In genomic region chr21:39385299-39386145, GRCh38 we compare ENCODE assay signal across 8 cellular contexts. TPM values are rescaled to one million over a fixed set of nuclear protein-coding genes. Genes with fewer than 3 reads are reported as not detected.
DNase-seq lines count a peak whose midpoint lies in the region; FAIRE-seq and TF ChIP-seq lines count a peak whose summit lies in the region.

No MANE protein-coding gene starts in this region.

- H3K4me1 Mint-ChIP-seq in activated T-helper 1 cell treated with anti-CD3 and anti-CD28 coated beads, Interleukin-12 subunit alpha, Interleukin-12 subunit beta, Interleukin-2, Interleukin-4 antibody, amounts not matched to agents 30 ng/mL and 10 ng/mL and 1 ng/mL, durations not matched to agents 14 hours and 24 hours and 36 hours (ENCODE audit: low read depth): peaks cover 36% of the 10 kb centered on the region

- H3K27ac Mint-ChIP-seq in activated T-helper 1 cell treated with anti-CD3 and anti-CD28 coated beads, Interleukin-12 subunit alpha, Interleukin-12 subunit beta, Interleukin-2, Interleukin-4 antibody, amounts not matched to agents 30 ng/mL and 10 ng/mL and 1 ng/mL, durations not matched to agents 14 hours and 24 hours and 36 hours: peak overlapping the region; percentile 44

- peak; percentile 55 for DNase-seq in GM19239 (ENCODE audit: insufficient read length, low spot score)
- peak; percentile 13 for DNase-seq in NCI-H82 treated with DMSO at 0.1 percent for 48 hours (lab: John Stamatoyannopoulos, UW; ENCODE audit: unreplicated experiment)
- DNase-seq in activated T-helper 1 cell treated with anti-CD3 and anti-CD28 coated beads, Interleukin-12 subunit alpha, Interleukin-12 subunit beta, Interleukin-2, Interleukin-4 antibody, amounts not matched to agents 30 ng/mL and 10 ng/mL and 1 ng/mL, durations not matched to agents 14 hours and 24 hours and 36 hours (ENCODE audit: low spot score): peak; percentile 70
- DNase-seq in fibroblast of mammary gland (ENCODE audit: low read depth): peak; percentile 72
- DNase-seq in non-pigmented ciliary epithelial cell (ENCODE audit: low read depth): peak; percentile 35
- peak; percentile 86 for DNase-seq in superior temporal gyrus (ENCODE audit: extremely low spot score)
- no peak for DNase-seq in T-helper 9 cell
- no peak for DNase-seq in NCI-H1417 treated with DMSO at 0.1 percent for 48 hours (lab: John Stamatoyannopoulos, UW)

- H3K4me3 ChIP-seq in fibroblast of mammary gland (ENCODE audit: control insufficient read depth, low read depth, low read length): peak overlapping the region; percentile 37

- no peak for FAIRE-seq in GM19239 (lab: Jason Lieb, UNC)

- TF ChIP-seq CTCF in fibroblast of mammary gland (conservative IDR thresholded peaks at IDR 0.05; ENCODE audit: control insufficient read depth, insufficient read depth, low read depth, low read length): no peak

- H3K36me3 Mint-ChIP-seq in activated T-helper 1 cell treated with anti-CD3 and anti-CD28 coated beads, Interleukin-12 subunit alpha, Interleukin-12 subunit beta, Interleukin-2, Interleukin-4 antibody, amounts not matched to agents 30 ng/mL and 10 ng/mL and 1 ng/mL, durations not matched to agents 14 hours and 24 hours and 36 hours (ENCODE audit: low read depth): peaks cover 4% of the 10 kb centered on the region

- H3K4me3 Mint-ChIP-seq in activated T-helper 1 cell treated with anti-CD3 and anti-CD28 coated beads, Interleukin-12 subunit alpha, Interleukin-12 subunit beta, Interleukin-2, Interleukin-4 antibody, amounts not matched to agents 30 ng/mL and 10 ng/mL and 1 ng/mL, durations not matched to agents 14 hours and 24 hours and 36 hours: peak overlapping the region; percentile 70

- no peaks in the 10 kb centered on the region for H3K27me3 Mint-ChIP-seq in activated T-helper 1 cell treated with anti-CD3 and anti-CD28 coated beads, Interleukin-12 subunit alpha, Interleukin-12 subunit beta, Interleukin-2, Interleukin-4 antibody, amounts not matched to agents 30 ng/mL and 10 ng/mL and 1 ng/mL, durations not matched to agents 14 hours and 24 hours and 36 hours (ENCODE audit: insufficient read depth)

- no peaks in the 10 kb centered on the region for H3K9me3 Mint-ChIP-seq in activated T-helper 1 cell treated with anti-CD3 and anti-CD28 coated beads, Interleukin-12 subunit alpha, Interleukin-12 subunit beta, Interleukin-2, Interleukin-4 antibody, amounts not matched to agents 30 ng/mL and 10 ng/mL and 1 ng/mL, durations not matched to agents 14 hours and 24 hours and 36 hours

- intact Hi-C loops in activated T-helper 1 cell treated with anti-CD3 and anti-CD28 coated beads, Interleukin-12 subunit alpha, Interleukin-12 subunit beta, Interleukin-2, Interleukin-4 antibody, amounts not matched to agents 30 ng/mL and 10 ng/mL and 1 ng/mL, durations not matched to agents 14 hours and 24 hours and 36 hours (cut with micrococcal nuclease): loop anchor here (5.0 kb wide), 1 partner anchor 653 kb away; no protein-coding TSS in a partner anchor

RNA-seq across cellular contexts. Expression of gene HMGN1, which starts 36.6 kb away (rescaled TPM):
- 313 and 314 TPM in 2 replicates for total RNA-seq in activated T-helper 1 cell treated with anti-CD3 and anti-CD28 coated beads, Interleukin-12 subunit alpha, Interleukin-12 subunit beta, Interleukin-2, Interleukin-4 antibody, amounts not matched to agents 30 ng/mL and 10 ng/mL and 1 ng/mL, durations not matched to agents 14 hours and 24 hours and 36 hours

Comparison
In these comparisons a context has a peak if more than half of its experiments do, and no peak if none do; other contexts are left out.
1. DNase-seq: peak in GM19239 (single experiment), NCI-H82 treated with DMSO at 0.1 percent for 48 hours (single experiment), activated T-helper 1 cell treated with anti-CD3 and anti-CD28 coated beads, Interleukin-12 subunit alpha, Interleukin-12 subunit beta, Interleukin-2, Interleukin-4 antibody, amounts not matched to agents 30 ng/mL and 10 ng/mL and 1 ng/mL, durations not matched to agents 14 hours and 24 hours and 36 hours (single experiment), fibroblast of mammary gland (single experiment), non-pigmented ciliary epithelial cell (single experiment) and superior temporal gyrus (single experiment); none in T-helper 9 cell (single experiment) and NCI-H1417 treated with DMSO at 0.1 percent for 48 hours (single experiment).